ENCODE assay signal across 1 cellular context in genomic region chr5:160361624-160362023, GRCh38.
TF ChIP-seq lines count a peak whose summit lies in the region.

No MANE protein-coding gene starts in this region.

TF ChIP-seq in K562, 482 proteins besides CTCF, POLR2A, EP300 and RAD21:
- TF ChIP-seq RBM17 (IDR thresholded peaks at IDR 0.05; ENCODE audit: borderline replicate concordance, low read depth, low read length) (no peak), RAD51 (IDR thresholded peaks at IDR 0.05; ENCODE audit: borderline replicate concordance, low read depth) (peak; percentile 75; the same call in 1 of the 2 replicates), KAT2B (IDR thresholded peaks at IDR 0.05; ENCODE audit: low read depth, low read length) (no peak), U2AF1 (optimal IDR thresholded peaks at IDR 0.05; ENCODE audit: low read depth, low read length) (no peak), ZBTB17 (CRISPR knock-in tag; IDR thresholded peaks at IDR 0.05) (no peak), ZNF639 (CRISPR knock-in tag; conservative IDR thresholded peaks at IDR 0.05 in 1 of 2, IDR thresholded peaks at IDR 0.05 in 1 of 2) (no peak), CBFA2T2 (conservative IDR thresholded peaks at IDR 0.05) (peak; percentile 37; the same call in 1 of the 2 replicates), ZNF586 (CRISPR knock-in tag; conservative IDR thresholded peaks at IDR 0.05) (no peak), TCF7L2 (IDR thresholded peaks at IDR 0.05; ENCODE audit: low read depth, low read length) (no peak), FOXO4 (CRISPR knock-in tag; IDR thresholded peaks at IDR 0.05) (no peak), MAFK (IDR thresholded peaks at IDR 0.05; ENCODE audit: low read length) (no peak), ZBTB40 (IDR thresholded peaks at IDR 0.05) (no peak), ZBTB40 (CRISPR knock-in tag; IDR thresholded peaks at IDR 0.05) (no peak), RBFOX2 (IDR thresholded peaks at IDR 0.05; ENCODE audit: low read depth, low read length) (no peak), TOE1 (IDR thresholded peaks at IDR 0.05; ENCODE audit: borderline replicate concordance) (peak; percentile 76), TOE1 (CRISPR knock-in tag; IDR thresholded peaks at IDR 0.05; ENCODE audit: borderline replicate concordance, low read depth) (no peak), TFE3 (CRISPR knock-in tag; IDR thresholded peaks at IDR 0.05) (peak; percentile 79), USF2 (CRISPR knock-in tag; IDR thresholded peaks at IDR 0.05) (peak; percentile 60), HNRNPH1 (optimal IDR thresholded peaks at IDR 0.05; ENCODE audit: low read depth, low read length) (no peak), ZNF609 (CRISPR knock-in tag; IDR thresholded peaks at IDR 0.05; ENCODE audit: borderline replicate concordance) (no peak), CHAMP1 (IDR thresholded peaks at IDR 0.05) (no peak), CBFA2T3 (IDR thresholded peaks at IDR 0.05) (no peak), NEUROD1 (IDR thresholded peaks at IDR 0.05; ENCODE audit: borderline replicate concordance, low read depth, low read length, partially characterized antibody) (no peak), GABPA (tag; conservative IDR thresholded peaks at IDR 0.05; ENCODE audit: low read depth) (no peak), SMC3 (conservative IDR thresholded peaks at IDR 0.05; ENCODE audit: insufficient read depth, low read depth, low read length) (no peak), KLF16 (IDR thresholded peaks at IDR 0.05) (no peak), GATA2 (CRISPR knock-in tag; IDR thresholded peaks at IDR 0.05) (no peak), BHLHE40 (IDR thresholded peaks at IDR 0.05; ENCODE audit: low read length) (peak; percentile 33; the same call in 1 of the 2 replicates), BCOR (IDR thresholded peaks at IDR 0.05) (no peak), POLR2H (tag; IDR thresholded peaks at IDR 0.05; ENCODE audit: low read depth) (no peak), ARID3B (CRISPR knock-in tag; IDR thresholded peaks at IDR 0.05; ENCODE audit: borderline replicate concordance) (no peak)
